Comparison of ENCODE assay signal across 13 cellular contexts in genomic region chr2:40096360-40096759, GRCh38.
DNase-seq lines count a peak whose midpoint lies in the region; TF ChIP-seq lines count a peak whose summit lies in the region.
"Had no signal": no experiment of that assay in that cellular context is flagged by ENCODE, and none has a peak within 500 bp of the region (broad histone marks: within the 10 kb centered on the region; RNA-seq: fewer than 3 reads in every experiment).

No MANE protein-coding gene starts in this region.

- TF ChIP-seq CTCF in cardiac fibroblast (IDR thresholded peaks at IDR 0.05; ENCODE audit: low read depth, low read length) (no peak), nephron (IDR thresholded peaks at IDR 0.05; ENCODE audit: unreplicated experiment in 3 of 3) (no peak)

- no peak overlapping the region for H3K4me3 Mint-ChIP-seq in nephron
- H3K4me3 Mint-ChIP-seq: natural killer cell had no signal

- H3K36me3 Mint-ChIP-seq in nephron (ENCODE audit: low read depth) = no peaks in the 10 kb centered on the region
- H3K36me3 Mint-ChIP-seq: natural killer cell had no signal

- no peak overlapping the region for H3K4me3 ChIP-seq in cardiac fibroblast (replicated peaks in 1 of 2; ENCODE audit: low read depth in 2 of 2, low read length in 2 of 2)
- H3K4me3 ChIP-seq: gastrocnemius medialis, skin epidermis, tibial artery had no signal

- peak overlapping the region in 2 of 3 experiments; percentile 77 to 86 for H3K27ac Mint-ChIP-seq in nephron
- H3K27ac Mint-ChIP-seq: natural killer cell had no signal

- no peaks in the 10 kb centered on the region for H3K27me3 Mint-ChIP-seq in nephron (ENCODE audit: low read depth)

- H3K9me3 Mint-ChIP-seq in nephron = no peaks in the 10 kb centered on the region
- H3K9me3 Mint-ChIP-seq: natural killer cell had no signal

- DNase-seq in EL = peak; percentile 68
- DNase-seq in M059J (ENCODE audit: low read depth) = peak; percentile 69
- DNase-seq in cardiac fibroblast (ENCODE audit: low read depth in 2 of 2) = peak; percentile 47 to 69
- DNase-seq in germinal center (ENCODE audit: low spot score) = no peak
- no peak for DNase-seq in stimulated activated CD4-positive, alpha-beta T cell treated with anti-CD3 and anti-CD28 coated beads, Interleukin-1b, Interleukin-23, amount 100 ng/mL, for 48 hours
- no peak for DNase-seq in activated CD4-positive, CD25-positive, alpha-beta regulatory T cell (lab: John Stamatoyannopoulos, UW)
- DNase-seq: dermis blood vessel endothelial cell, gastrocnemius medialis, kidney glomerular epithelial cell, natural killer cell, tibial artery had no signal

- H3K4me1 Mint-ChIP-seq in nephron = peaks cover 37% of the 10 kb centered on the region
- H3K4me1 Mint-ChIP-seq: natural killer cell had no signal

Comparison
In these comparisons a context has a peak if more than half of its experiments do, and no peak if none do; other contexts are left out.
1. DNase-seq: peak in EL (single experiment), M059J (single experiment) and cardiac fibroblast (2 of 2); none in germinal center (single experiment), stimulated activated CD4-positive, alpha-beta T cell treated with anti-CD3 and anti-CD28 coated beads, Interleukin-1b, Interleukin-23, amount 100 ng/mL, for 48 hours (single experiment) and activated CD4-positive, CD25-positive, alpha-beta regulatory T cell (0 of 4).